Comparison of ENCODE assay signal across 21 cellular contexts in genomic region chr18:78519394-78520062, GRCh38.
"Had no signal": no experiment of that assay in that cellular context is flagged by ENCODE, and none has a peak within 500 bp of the region (broad histone marks: within the 10 kb centered on the region; RNA-seq: fewer than 3 reads in every experiment).

No MANE protein-coding gene starts in this region.

- H3K4me3 ChIP-seq: heart left ventricle, thoracic aorta, transverse colon had no signal

- H3K9me3 Mint-ChIP-seq: natural killer cell; neural crest cell; stimulated activated naive CD8-positive, alpha-beta T cell treated with anti-CD3 and anti-CD28 coated beads, Interleukin-15, amount 100 ng/mL, for 72 hours had no signal

- DNase-seq: cerebellar nuclear complex; dermis blood vessel endothelial cell; foreskin melanocyte; heart left ventricle; hypothalamus; kidney glomerular epithelial cell; mammary epithelial cell; natural killer cell; occipital lobe; stimulated activated CD4-positive, alpha-beta T cell treated with anti-CD3 and anti-CD28 coated beads, Interleukin-2, amount 100 ng/mL, for 24 hours; stimulated activated CD4-positive, alpha-beta T cell treated with anti-CD3 and anti-CD28 coated beads, Interleukin-4, amount 100 ng/mL, for 4 hours; stimulated activated naive B cell treated with anti-CD40 and anti-IgM and Interleukin-4, amounts not matched to agents 10 μg/mL and 1 μg/mL and 100 μg/mL, for 72 hours; stimulated activated naive CD8-positive, alpha-beta T cell treated with anti-CD3 and anti-CD28 coated beads, Interleukin-15, amount 100 ng/mL, for 72 hours; substantia nigra; transverse colon had no signal

- H3K9me3 ChIP-seq: heart left ventricle, thoracic aorta, transverse colon had no signal

- H3K27ac ChIP-seq: heart left ventricle, thoracic aorta, transverse colon had no signal

- ATAC-seq: heart left ventricle; natural killer cell; sciatic nerve; stimulated activated naive B cell treated with anti-CD40 and anti-IgM and Interleukin-4, amounts not matched to agents 10 μg/mL and 1 μg/mL and 100 μg/mL, for 72 hours; stimulated activated naive CD8-positive, alpha-beta T cell treated with anti-CD3 and anti-CD28 coated beads, Interleukin-15, amount 100 ng/mL, for 72 hours had no signal

- H3K4me1 Mint-ChIP-seq: stimulated activated naive B cell treated with anti-CD40 and anti-IgM and Interleukin-4, amounts not matched to agents 10 μg/mL and 1 μg/mL and 100 μg/mL, for 72 hours; stimulated activated naive CD8-positive, alpha-beta T cell treated with anti-CD3 and anti-CD28 coated beads, Interleukin-15, amount 100 ng/mL, for 72 hours had no signal

- H3K36me3 Mint-ChIP-seq: mesothelial cell of epicardium; natural killer cell; stimulated activated naive B cell treated with anti-CD40 and anti-IgM and Interleukin-4, amounts not matched to agents 10 μg/mL and 1 μg/mL and 100 μg/mL, for 72 hours had no signal

- H3K4me3 Mint-ChIP-seq: mesothelial cell of epicardium; natural killer cell; neural crest cell; stimulated activated naive B cell treated with anti-CD40 and anti-IgM and Interleukin-4, amounts not matched to agents 10 μg/mL and 1 μg/mL and 100 μg/mL, for 72 hours; stimulated activated naive CD8-positive, alpha-beta T cell treated with anti-CD3 and anti-CD28 coated beads, Interleukin-15, amount 100 ng/mL, for 72 hours had no signal

- H3K4me1 ChIP-seq: heart left ventricle, transverse colon had no signal

- H3K36me3 ChIP-seq: heart left ventricle, thoracic aorta, transverse colon had no signal

- FAIRE-seq: colon, islet of Langerhans had no signal

- H3K27me3 ChIP-seq: transverse colon had no signal

- H3K27ac Mint-ChIP-seq: mesothelial cell of epicardium; natural killer cell; stimulated activated naive B cell treated with anti-CD40 and anti-IgM and Interleukin-4, amounts not matched to agents 10 μg/mL and 1 μg/mL and 100 μg/mL, for 72 hours; stimulated activated naive CD8-positive, alpha-beta T cell treated with anti-CD3 and anti-CD28 coated beads, Interleukin-15, amount 100 ng/mL, for 72 hours had no signal
